ENCODE assay signal across 2 cellular contexts in the genomic region with DNA sequence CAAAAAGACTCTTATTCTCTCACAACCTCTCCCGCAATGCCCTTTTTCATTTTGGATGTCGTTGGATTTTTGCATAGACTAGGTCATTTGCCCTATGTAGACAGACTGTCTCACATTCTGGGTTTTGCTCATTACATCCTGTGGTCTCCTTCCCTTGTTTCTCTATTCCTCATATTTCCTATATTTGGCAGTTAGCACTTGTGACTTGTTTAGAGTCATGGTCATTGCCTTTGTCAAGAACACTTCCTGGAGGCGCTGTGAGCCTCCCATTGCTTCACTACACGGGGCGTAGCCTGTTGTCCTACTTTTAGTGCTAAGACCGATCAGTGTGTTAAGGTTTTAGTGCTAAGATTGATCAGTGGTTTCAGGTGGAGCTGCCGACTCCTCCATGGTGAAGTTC.
TF ChIP-seq lines count a peak whose summit lies in the region.

No MANE protein-coding gene starts in this region.

TF ChIP-seq in GM12878, 131 proteins besides CTCF, POLR2A, EP300 and RAD21 (continues in another document):
- TF ChIP-seq, protein P1, sequence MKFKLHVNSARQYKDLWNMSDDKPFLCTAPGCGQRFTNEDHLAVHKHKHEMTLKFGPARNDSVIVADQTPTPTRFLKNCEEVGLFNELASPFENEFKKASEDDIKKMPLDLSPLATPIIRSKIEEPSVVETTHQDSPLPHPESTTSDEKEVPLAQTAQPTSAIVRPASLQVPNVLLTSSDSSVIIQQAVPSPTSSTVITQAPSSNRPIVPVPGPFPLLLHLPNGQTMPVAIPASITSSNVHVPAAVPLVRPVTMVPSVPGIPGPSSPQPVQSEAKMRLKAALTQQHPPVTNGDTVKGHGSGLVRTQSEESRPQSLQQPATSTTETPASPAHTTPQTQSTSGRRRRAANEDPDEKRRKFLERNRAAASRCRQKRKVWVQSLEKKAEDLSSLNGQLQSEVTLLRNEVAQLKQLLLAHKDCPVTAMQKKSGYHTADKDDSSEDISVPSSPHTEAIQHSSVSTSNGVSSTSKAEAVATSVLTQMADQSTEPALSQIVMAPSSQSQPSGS (IDR thresholded peaks at IDR 0.05; ENCODE audit: low read length): peak; percentile 93
- 0 out of 2 replicates have a peak, but pooled peaks have one; percentile 16 for TF ChIP-seq PAX5 (IDR thresholded peaks at IDR 0.05; ENCODE audit: borderline replicate concordance, low read depth, low read length)
- TF ChIP-seq PAX8 (IDR thresholded peaks at IDR 0.05): no peak
- no peak for TF ChIP-seq SIN3A (IDR thresholded peaks at IDR 0.05; ENCODE audit: low read depth, low read length)
- peak; percentile 85 for TF ChIP-seq NFIC (IDR thresholded peaks at IDR 0.05; ENCODE audit: low read depth, low read length)
- TF ChIP-seq, protein P2, sequence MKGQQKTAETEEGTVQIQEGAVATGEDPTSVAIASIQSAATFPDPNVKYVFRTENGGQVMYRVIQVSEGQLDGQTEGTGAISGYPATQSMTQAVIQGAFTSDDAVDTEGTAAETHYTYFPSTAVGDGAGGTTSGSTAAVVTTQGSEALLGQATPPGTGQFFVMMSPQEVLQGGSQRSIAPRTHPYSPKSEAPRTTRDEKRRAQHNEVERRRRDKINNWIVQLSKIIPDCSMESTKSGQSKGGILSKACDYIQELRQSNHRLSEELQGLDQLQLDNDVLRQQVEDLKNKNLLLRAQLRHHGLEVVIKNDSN (IDR thresholded peaks at IDR 0.05; ENCODE audit: borderline replicate concordance, extremely low read length, insufficient read depth, low read depth, low read length): no peak
- no peak for TF ChIP-seq YY1 (IDR thresholded peaks at IDR 0.05; ENCODE audit: low read depth, low read length)
- TF ChIP-seq, protein P3, sequence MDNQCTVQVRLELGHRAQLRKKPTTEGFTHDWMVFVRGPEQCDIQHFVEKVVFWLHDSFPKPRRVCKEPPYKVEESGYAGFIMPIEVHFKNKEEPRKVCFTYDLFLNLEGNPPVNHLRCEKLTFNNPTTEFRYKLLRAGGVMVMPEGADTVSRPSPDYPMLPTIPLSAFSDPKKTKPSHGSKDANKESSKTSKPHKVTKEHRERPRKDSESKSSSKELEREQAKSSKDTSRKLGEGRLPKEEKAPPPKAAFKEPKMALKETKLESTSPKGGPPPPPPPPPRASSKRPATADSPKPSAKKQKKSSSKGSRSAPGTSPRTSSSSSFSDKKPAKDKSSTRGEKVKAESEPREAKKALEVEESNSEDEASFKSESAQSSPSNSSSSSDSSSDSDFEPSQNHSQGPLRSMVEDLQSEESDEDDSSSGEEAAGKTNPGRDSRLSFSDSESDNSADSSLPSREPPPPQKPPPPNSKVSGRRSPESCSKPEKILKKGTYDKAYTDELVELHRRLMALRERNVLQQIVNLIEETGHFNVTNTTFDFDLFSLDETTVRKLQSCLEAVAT (IDR thresholded peaks at IDR 0.05): no peak
- TF ChIP-seq NR2F1 (conservative IDR thresholded peaks at IDR 0.05): no peak
- TF ChIP-seq ZNF384 (IDR thresholded peaks at IDR 0.05; ENCODE audit: borderline replicate concordance, low read depth, low read length): no peak
- TF ChIP-seq PML (IDR thresholded peaks at IDR 0.05; ENCODE audit: low read length): no peak
- no peak for TF ChIP-seq BACH1 (IDR thresholded peaks at IDR 0.05; ENCODE audit: borderline replicate concordance)
- TF ChIP-seq, protein P4, sequence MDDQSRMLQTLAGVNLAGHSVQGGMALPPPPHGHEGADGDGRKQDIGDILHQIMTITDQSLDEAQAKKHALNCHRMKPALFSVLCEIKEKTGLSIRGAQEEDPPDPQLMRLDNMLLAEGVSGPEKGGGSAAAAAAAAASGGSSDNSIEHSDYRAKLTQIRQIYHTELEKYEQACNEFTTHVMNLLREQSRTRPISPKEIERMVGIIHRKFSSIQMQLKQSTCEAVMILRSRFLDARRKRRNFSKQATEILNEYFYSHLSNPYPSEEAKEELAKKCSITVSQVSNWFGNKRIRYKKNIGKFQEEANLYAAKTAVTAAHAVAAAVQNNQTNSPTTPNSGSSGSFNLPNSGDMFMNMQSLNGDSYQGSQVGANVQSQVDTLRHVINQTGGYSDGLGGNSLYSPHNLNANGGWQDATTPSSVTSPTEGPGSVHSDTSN (IDR thresholded peaks at IDR 0.05; ENCODE audit: insufficient replicate concordance, low read depth, low read length): no peak
- TF ChIP-seq MYC (IDR thresholded peaks at IDR 0.05; ENCODE audit: insufficient read depth, insufficient read length, insufficient replicate concordance, low read length, severe bottlenecking): no peak
- peak; percentile 88; the same call in 1 of the 2 replicates for TF ChIP-seq MEF2A (IDR thresholded peaks at IDR 0.05; ENCODE audit: insufficient read depth, low read depth, low read length)
- TF ChIP-seq HCFC1 (IDR thresholded peaks at IDR 0.05; ENCODE audit: low read length): no peak
- TF ChIP-seq, protein P5, sequence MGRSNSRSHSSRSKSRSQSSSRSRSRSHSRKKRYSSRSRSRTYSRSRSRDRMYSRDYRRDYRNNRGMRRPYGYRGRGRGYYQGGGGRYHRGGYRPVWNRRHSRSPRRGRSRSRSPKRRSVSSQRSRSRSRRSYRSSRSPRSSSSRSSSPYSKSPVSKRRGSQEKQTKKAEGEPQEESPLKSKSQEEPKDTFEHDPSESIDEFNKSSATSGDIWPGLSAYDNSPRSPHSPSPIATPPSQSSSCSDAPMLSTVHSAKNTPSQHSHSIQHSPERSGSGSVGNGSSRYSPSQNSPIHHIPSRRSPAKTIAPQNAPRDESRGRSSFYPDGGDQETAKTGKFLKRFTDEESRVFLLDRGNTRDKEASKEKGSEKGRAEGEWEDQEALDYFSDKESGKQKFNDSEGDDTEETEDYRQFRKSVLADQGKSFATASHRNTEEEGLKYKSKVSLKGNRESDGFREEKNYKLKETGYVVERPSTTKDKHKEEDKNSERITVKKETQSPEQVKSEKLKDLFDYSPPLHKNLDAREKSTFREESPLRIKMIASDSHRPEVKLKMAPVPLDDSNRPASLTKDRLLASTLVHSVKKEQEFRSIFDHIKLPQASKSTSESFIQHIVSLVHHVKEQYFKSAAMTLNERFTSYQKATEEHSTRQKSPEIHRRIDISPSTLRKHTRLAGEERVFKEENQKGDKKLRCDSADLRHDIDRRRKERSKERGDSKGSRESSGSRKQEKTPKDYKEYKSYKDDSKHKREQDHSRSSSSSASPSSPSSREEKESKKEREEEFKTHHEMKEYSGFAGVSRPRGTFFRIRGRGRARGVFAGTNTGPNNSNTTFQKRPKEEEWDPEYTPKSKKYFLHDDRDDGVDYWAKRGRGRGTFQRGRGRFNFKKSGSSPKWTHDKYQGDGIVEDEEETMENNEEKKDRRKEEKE (IDR thresholded peaks at IDR 0.05): no peak
- no peak for TF ChIP-seq EZH2 (IDR thresholded peaks at IDR 0.05; ENCODE audit: borderline replicate concordance, control insufficient read depth, low read depth, low read length)

TF ChIP-seq in GM23338, 12 proteins besides CTCF, POLR2A, EP300 and RAD21:
- no peak for TF ChIP-seq POLR2AphosphoS5 (IDR thresholded peaks at IDR 0.05; ENCODE audit: low read depth)
- no peak for TF ChIP-seq JUNB (IDR thresholded peaks at IDR 0.05; ENCODE audit: unreplicated experiment)
- TF ChIP-seq EZH2 (IDR thresholded peaks at IDR 0.05; ENCODE audit: low read depth, unreplicated experiment): no peak
- no peak for TF ChIP-seq ZNF331 (CRISPR knock-in tag; IDR thresholded peaks at IDR 0.05; ENCODE audit: low read depth)
- TF ChIP-seq, protein P6, sequence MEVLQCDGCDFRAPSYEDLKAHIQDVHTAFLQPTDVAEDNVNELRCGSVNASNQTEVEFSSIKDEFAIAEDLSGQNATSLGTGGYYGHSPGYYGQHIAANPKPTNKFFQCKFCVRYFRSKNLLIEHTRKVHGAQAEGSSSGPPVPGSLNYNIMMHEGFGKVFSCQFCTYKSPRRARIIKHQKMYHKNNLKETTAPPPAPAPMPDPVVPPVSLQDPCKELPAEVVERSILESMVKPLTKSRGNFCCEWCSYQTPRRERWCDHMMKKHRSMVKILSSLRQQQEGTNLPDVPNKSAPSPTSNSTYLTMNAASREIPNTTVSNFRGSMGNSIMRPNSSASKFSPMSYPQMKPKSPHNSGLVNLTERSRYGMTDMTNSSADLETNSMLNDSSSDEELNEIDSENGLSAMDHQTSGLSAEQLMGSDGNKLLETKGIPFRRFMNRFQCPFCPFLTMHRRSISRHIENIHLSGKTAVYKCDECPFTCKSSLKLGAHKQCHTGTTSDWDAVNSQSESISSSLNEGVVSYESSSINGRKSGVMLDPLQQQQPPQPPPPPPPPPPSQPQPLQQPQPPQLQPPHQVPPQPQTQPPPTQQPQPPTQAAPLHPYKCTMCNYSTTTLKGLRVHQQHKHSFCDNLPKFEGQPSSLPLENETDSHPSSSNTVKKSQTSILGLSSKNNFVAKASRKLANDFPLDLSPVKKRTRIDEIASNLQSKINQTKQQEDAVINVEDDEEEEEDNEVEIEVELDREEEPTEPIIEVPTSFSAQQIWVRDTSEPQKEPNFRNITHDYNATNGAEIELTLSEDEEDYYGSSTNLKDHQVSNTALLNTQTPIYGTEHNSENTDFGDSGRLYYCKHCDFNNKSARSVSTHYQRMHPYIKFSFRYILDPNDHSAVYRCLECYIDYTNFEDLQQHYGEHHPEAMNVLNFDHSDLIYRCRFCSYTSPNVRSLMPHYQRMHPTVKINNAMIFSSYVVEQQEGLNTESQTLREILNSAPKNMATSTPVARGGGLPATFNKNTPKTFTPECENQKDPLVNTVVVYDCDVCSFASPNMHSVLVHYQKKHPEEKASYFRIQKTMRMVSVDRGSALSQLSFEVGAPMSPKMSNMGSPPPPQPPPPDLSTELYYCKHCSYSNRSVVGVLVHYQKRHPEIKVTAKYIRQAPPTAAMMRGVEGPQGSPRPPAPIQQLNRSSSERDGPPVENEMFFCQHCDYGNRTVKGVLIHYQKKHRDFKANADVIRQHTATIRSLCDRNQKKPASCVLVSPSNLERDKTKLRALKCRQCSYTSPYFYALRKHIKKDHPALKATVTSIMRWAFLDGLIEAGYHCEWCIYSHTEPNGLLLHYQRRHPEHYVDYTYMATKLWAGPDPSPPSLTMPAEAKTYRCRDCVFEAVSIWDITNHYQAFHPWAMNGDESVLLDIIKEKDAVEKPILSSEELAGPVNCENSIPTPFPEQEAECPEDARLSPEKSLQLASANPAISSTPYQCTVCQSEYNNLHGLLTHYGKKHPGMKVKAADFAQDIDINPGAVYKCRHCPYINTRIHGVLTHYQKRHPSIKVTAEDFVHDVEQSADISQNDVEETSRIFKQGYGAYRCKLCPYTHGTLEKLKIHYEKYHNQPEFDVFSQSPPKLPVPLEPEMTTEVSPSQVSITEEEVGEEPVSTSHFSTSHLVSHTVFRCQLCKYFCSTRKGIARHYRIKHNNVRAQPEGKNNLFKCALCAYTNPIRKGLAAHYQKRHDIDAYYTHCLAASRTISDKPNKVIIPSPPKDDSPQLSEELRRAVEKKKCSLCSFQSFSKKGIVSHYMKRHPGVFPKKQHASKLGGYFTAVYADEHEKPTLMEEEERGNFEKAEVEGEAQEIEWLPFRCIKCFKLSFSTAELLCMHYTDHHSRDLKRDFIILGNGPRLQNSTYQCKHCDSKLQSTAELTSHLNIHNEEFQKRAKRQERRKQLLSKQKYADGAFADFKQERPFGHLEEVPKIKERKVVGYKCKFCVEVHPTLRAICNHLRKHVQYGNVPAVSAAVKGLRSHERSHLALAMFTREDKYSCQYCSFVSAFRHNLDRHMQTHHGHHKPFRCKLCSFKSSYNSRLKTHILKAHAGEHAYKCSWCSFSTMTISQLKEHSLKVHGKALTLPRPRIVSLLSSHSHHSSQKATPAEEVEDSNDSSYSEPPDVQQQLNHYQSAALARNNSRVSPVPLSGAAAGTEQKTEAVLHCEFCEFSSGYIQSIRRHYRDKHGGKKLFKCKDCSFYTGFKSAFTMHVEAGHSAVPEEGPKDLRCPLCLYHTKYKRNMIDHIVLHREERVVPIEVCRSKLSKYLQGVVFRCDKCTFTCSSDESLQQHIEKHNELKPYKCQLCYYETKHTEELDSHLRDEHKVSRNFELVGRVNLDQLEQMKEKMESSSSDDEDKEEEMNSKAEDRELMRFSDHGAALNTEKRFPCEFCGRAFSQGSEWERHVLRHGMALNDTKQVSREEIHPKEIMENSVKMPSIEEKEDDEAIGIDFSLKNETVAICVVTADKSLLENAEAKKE (CRISPR knock-in tag; IDR thresholded peaks at IDR 0.05): no peak
- no peak for TF ChIP-seq NANOG (IDR thresholded peaks at IDR 0.05; ENCODE audit: borderline replicate concordance)
- TF ChIP-seq, protein P7, sequence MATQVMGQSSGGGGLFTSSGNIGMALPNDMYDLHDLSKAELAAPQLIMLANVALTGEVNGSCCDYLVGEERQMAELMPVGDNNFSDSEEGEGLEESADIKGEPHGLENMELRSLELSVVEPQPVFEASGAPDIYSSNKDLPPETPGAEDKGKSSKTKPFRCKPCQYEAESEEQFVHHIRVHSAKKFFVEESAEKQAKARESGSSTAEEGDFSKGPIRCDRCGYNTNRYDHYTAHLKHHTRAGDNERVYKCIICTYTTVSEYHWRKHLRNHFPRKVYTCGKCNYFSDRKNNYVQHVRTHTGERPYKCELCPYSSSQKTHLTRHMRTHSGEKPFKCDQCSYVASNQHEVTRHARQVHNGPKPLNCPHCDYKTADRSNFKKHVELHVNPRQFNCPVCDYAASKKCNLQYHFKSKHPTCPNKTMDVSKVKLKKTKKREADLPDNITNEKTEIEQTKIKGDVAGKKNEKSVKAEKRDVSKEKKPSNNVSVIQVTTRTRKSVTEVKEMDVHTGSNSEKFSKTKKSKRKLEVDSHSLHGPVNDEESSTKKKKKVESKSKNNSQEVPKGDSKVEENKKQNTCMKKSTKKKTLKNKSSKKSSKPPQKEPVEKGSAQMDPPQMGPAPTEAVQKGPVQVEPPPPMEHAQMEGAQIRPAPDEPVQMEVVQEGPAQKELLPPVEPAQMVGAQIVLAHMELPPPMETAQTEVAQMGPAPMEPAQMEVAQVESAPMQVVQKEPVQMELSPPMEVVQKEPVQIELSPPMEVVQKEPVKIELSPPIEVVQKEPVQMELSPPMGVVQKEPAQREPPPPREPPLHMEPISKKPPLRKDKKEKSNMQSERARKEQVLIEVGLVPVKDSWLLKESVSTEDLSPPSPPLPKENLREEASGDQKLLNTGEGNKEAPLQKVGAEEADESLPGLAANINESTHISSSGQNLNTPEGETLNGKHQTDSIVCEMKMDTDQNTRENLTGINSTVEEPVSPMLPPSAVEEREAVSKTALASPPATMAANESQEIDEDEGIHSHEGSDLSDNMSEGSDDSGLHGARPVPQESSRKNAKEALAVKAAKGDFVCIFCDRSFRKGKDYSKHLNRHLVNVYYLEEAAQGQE (IDR thresholded peaks at IDR 0.05; ENCODE audit: unreplicated experiment): no peak
- TF ChIP-seq, protein P8, sequence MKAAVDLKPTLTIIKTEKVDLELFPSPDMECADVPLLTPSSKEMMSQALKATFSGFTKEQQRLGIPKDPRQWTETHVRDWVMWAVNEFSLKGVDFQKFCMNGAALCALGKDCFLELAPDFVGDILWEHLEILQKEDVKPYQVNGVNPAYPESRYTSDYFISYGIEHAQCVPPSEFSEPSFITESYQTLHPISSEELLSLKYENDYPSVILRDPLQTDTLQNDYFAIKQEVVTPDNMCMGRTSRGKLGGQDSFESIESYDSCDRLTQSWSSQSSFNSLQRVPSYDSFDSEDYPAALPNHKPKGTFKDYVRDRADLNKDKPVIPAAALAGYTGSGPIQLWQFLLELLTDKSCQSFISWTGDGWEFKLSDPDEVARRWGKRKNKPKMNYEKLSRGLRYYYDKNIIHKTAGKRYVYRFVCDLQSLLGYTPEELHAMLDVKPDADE (IDR thresholded peaks at IDR 0.05): no peak
- TF ChIP-seq ZNF114 (CRISPR knock-in tag; IDR thresholded peaks at IDR 0.05): no peak
- no peak for TF ChIP-seq EZH2phosphoT487 (IDR thresholded peaks at IDR 0.05; ENCODE audit: unreplicated experiment)
- no peak for TF ChIP-seq CREB1 (CRISPR knock-in tag; IDR thresholded peaks at IDR 0.05; ENCODE audit: low read depth)
- TF ChIP-seq STAT1 (IDR thresholded peaks at IDR 0.05; ENCODE audit: unreplicated experiment): no peak
